Comparison of ENCODE assay signal across 11 cellular contexts in genomic region chr10:102505462-102506115, GRCh38. TPM values are rescaled to one million over a fixed set of nuclear protein-coding genes. Genes with fewer than 3 reads are reported as not detected.
A peak's percentile ranks its signal among the peaks of the same experiment; 100 is the strongest.
DNase-seq lines count a peak whose midpoint lies in the region; ATAC-seq, FAIRE-seq and TF ChIP-seq lines count a peak whose summit lies in the region.
"Had no signal": no experiment of that assay in that cellular context is flagged by ENCODE, and none has a peak within 500 bp of the region (broad histone marks: within the 10 kb centered on the region; RNA-seq: fewer than 3 reads in every experiment).

No MANE protein-coding gene starts in this region.

- H3K9ac ChIP-seq in kidney (ENCODE audit: low read length in 2 of 2): peak overlapping the region in 1 of 2 donors; percentile 87

- H3K9me3 ChIP-seq in kidney (ENCODE audit: control insufficient read depth in 1 of 2, low read length in 2 of 2): no peaks in the 10 kb centered on the region
- no peaks in the 10 kb centered on the region for H3K9me3 ChIP-seq in suprapubic skin
- H3K9me3 ChIP-seq: A549 had no signal

- no peak for FAIRE-seq in kidney (lab: Jason Lieb, UNC)
- FAIRE-seq: A549 had no signal

- H3K4me3 Mint-ChIP-seq in T-helper 2 cell treated with Interferon-gamma antibody and Interleukin-4, amounts not matched to agents 5 μg/mL and 100 μg/mL, for 36 hours: peak overlapping the region; percentile 3
- peak overlapping the region; percentile 30 for H3K4me3 Mint-ChIP-seq in activated naive CD8-positive, alpha-beta T cell

- H3K27ac ChIP-seq in kidney (ENCODE audit: low read depth in 2 of 2, low read length in 2 of 2) (no peak overlapping the region), suprapubic skin (peak overlapping the region; percentile 92)

- TF ChIP-seq CTCF in kidney (IDR thresholded peaks at IDR 0.05; ENCODE audit: borderline replicate concordance, extremely low read depth, insufficient read depth): no peak
- no peak for TF ChIP-seq CTCF in suprapubic skin (IDR thresholded peaks at IDR 0.05)

- H3K4me1 Mint-ChIP-seq in T-helper 2 cell treated with Interferon-gamma antibody and Interleukin-4, amounts not matched to agents 5 μg/mL and 100 μg/mL, for 36 hours (ENCODE audit: low read depth): peaks cover 26% of the 10 kb centered on the region
- H3K4me1 Mint-ChIP-seq in activated naive CD8-positive, alpha-beta T cell (ENCODE audit: low read depth): peaks cover 26% of the 10 kb centered on the region

- ATAC-seq in GM18505 (IDR thresholded peaks at IDR 0.05; ENCODE audit: unreplicated experiment): no peak
- no peak for ATAC-seq in stimulated activated naive CD8-positive, alpha-beta T cell treated with anti-CD3 and anti-CD28 coated beads, Interleukin-15, Interleukin-2, amounts not matched to agents 100 U/mL and 50 U/mL, for 24 hours
- ATAC-seq: A549, Panc1 had no signal

- intact Hi-C loops in kidney (cut with DNase I): no loop called here

- H3K4me3 ChIP-seq in kidney (ENCODE audit: low read length in 2 of 2) (peak overlapping the region; percentile 89 to 92), suprapubic skin (peak overlapping the region; percentile 100)

- peaks cover 8 to 12% of the 10 kb centered on the region in 2 donors for H3K36me3 ChIP-seq in kidney (ENCODE audit: control insufficient read depth in 1 of 2, insufficient read depth in 2 of 2, low read length in 2 of 2)
- peaks cover 18% of the 10 kb centered on the region for H3K36me3 ChIP-seq in suprapubic skin

- peak overlapping the region; percentile 12 for H3K27ac Mint-ChIP-seq in T-helper 2 cell treated with Interferon-gamma antibody and Interleukin-4, amounts not matched to agents 5 μg/mL and 100 μg/mL, for 36 hours
- H3K27ac Mint-ChIP-seq in activated naive CD8-positive, alpha-beta T cell: no peak overlapping the region

- WGBS in suprapubic skin: 79% methylated on average over 10 of the region's 10 CpGs

- no peak for TF ChIP-seq POLR2A in suprapubic skin (IDR thresholded peaks at IDR 0.05)
- no peak for TF ChIP-seq POLR2A in GM18505 (IDR thresholded peaks at IDR 0.05; ENCODE audit: borderline replicate concordance, extremely low read depth, insufficient read depth, insufficient read length)

- H3K27me3 Mint-ChIP-seq in T-helper 2 cell treated with Interferon-gamma antibody and Interleukin-4, amounts not matched to agents 5 μg/mL and 100 μg/mL, for 36 hours (ENCODE audit: low read depth): no peaks in the 10 kb centered on the region
- H3K27me3 Mint-ChIP-seq in activated naive CD8-positive, alpha-beta T cell: no peaks in the 10 kb centered on the region

- DNase-seq in T-helper 2 cell treated with Interferon-gamma antibody and Interleukin-4, amounts not matched to agents 5 μg/mL and 100 μg/mL, for 36 hours (ENCODE audit: low spot score): no peak
- DNase-seq in T-helper 2 cell (no peak), kidney (no peak), suprapubic skin (ENCODE audit: low spot score in 2 of 2) (no peak), NCI-H1105 (lab: John Stamatoyannopoulos, UW) (no peak)
- DNase-seq in stimulated activated naive CD8-positive, alpha-beta T cell treated with anti-CD3 and anti-CD28 coated beads, Interleukin-15, Interleukin-2, amounts not matched to agents 100 U/mL and 50 U/mL, for 24 hours: no peak
- DNase-seq: activated T-cell treated with anti-CD3 and anti-CD28 coated beads for 4 hours had no signal

- H3K4me1 ChIP-seq in kidney (ENCODE audit: control insufficient read depth in 1 of 2, insufficient read depth in 1 of 2, low read depth in 1 of 2, low read length in 2 of 2) (peaks cover 15 to 17% of the 10 kb centered on the region in 2 donors), suprapubic skin (peaks cover 75% of the 10 kb centered on the region)

- H3K9me3 Mint-ChIP-seq in T-helper 2 cell treated with Interferon-gamma antibody and Interleukin-4, amounts not matched to agents 5 μg/mL and 100 μg/mL, for 36 hours: no peaks in the 10 kb centered on the region
- H3K9me3 Mint-ChIP-seq in activated naive CD8-positive, alpha-beta T cell (ENCODE audit: low read depth): no peaks in the 10 kb centered on the region

- H3K36me3 Mint-ChIP-seq in T-helper 2 cell treated with Interferon-gamma antibody and Interleukin-4, amounts not matched to agents 5 μg/mL and 100 μg/mL, for 36 hours (ENCODE audit: low read depth): peaks cover 22% of the 10 kb centered on the region
- no peaks in the 10 kb centered on the region for H3K36me3 Mint-ChIP-seq in activated naive CD8-positive, alpha-beta T cell

- H3K27me3 ChIP-seq in suprapubic skin: no peaks in the 10 kb centered on the region

- TF ChIP-seq EP300 in suprapubic skin (IDR thresholded peaks at IDR 0.05): no peak

RNA-seq across cellular contexts. Expression of gene SUFU, which starts 1.8 kb away (rescaled TPM):
- 18.9 TPM for total RNA-seq in kidney
- 6.5 TPM for polyA plus RNA-seq in kidney (ENCODE audit: insufficient read depth, low read depth, low replicate concordance)
- total RNA-seq in suprapubic skin: 10 to 100 TPM; 15.3 to 22.7 (median 18.9) TPM

RNA-seq across cellular contexts. Expression of gene ACTR1A, which starts 3.1 kb away (rescaled TPM):
- total RNA-seq in kidney (74.2 TPM), suprapubic skin (100 to 1,000 TPM in 3 of 4 donors, 10 to 100 TPM in 1; 71.5 to 108 (median 105) TPM)
- 74.7 TPM for polyA plus RNA-seq in kidney (ENCODE audit: insufficient read depth, low read depth, low replicate concordance)

RNA-seq across cellular contexts. Expression of gene C10orf95, which starts 54.2 kb away (rescaled TPM):
- total RNA-seq in kidney: 2.7 TPM
- 0.62 TPM for polyA plus RNA-seq in kidney (ENCODE audit: insufficient read depth, low read depth, low replicate concordance)
- total RNA-seq in suprapubic skin: 1 to 10 TPM; 1.4 to 7.1 (median 5.4) TPM
